ENCODE assay signal across 12 cellular contexts in the genomic region with DNA sequence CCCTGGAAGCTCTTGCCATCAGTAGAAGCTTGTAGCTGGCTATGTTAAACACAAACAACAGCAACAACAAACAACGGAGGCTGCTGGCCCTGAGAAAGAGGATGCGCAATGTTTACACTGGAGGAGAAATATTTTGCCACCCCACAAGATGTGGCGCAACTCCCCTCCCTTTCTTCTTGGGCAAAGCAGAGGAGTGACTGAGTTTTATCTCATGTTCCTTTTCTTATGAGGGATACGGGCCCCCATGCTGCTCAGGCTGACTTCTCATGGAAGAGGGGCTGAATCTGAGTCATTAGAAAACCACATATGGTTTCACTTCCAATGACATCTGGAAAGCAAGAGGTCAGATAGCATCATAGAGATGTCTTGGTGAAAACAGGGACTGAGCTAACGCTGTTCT.
DNase-seq lines count a peak whose midpoint lies in the region; ATAC-seq and TF ChIP-seq lines count a peak whose summit lies in the region.
"Had no signal": no experiment of that assay in that cellular context is flagged by ENCODE, and none has a peak within 500 bp of the region (broad histone marks: within the 10 kb centered on the region; RNA-seq: fewer than 3 reads in every experiment).

No MANE protein-coding gene starts in this region.

- peak overlapping the region; percentile 94 for H3K27ac Mint-ChIP-seq in endothelial cell (ENCODE audit: unreplicated experiment)
- H3K27ac Mint-ChIP-seq: activated naive CD4-positive, alpha-beta T cell treated with anti-CD3 and anti-CD28 coated beads, Interleukin-2, amount 10 ng/mL, durations not matched to agents 7 days and 5 days; CD8-positive, alpha-beta memory T cell had no signal

- ATAC-seq in GM19023 (IDR thresholded peaks at IDR 0.05; ENCODE audit: unreplicated experiment): no peak
- ATAC-seq: right lobe of liver had no signal

- DNase-seq in H4 (ENCODE audit: low spot score): peak; percentile 21
- peak; percentile 30 for DNase-seq in SIG-M5 (lab: John Stamatoyannopoulos, UW)
- DNase-seq in endothelial cell (ENCODE audit: low spot score): no peak
- DNase-seq in pons (ENCODE audit: low spot score): peak; percentile 7
- DNase-seq in stimulated activated CD4-positive, alpha-beta T cell treated with anti-CD3 and anti-CD28 coated beads, Interleukin-1b, Interleukin-23, amount 100 ng/mL, for 48 hours: no peak
- no peak for DNase-seq in COR-L47 (lab: John Stamatoyannopoulos, UW)
- no peak for DNase-seq in H7
- DNase-seq: activated naive CD4-positive, alpha-beta T cell treated with anti-CD3 and anti-CD28 coated beads, Interleukin-2, amount 10 ng/mL, durations not matched to agents 7 days and 5 days; CD8-positive, alpha-beta memory T cell; right lobe of liver had no signal

- no peaks in the 10 kb centered on the region for H3K27me3 ChIP-seq in H7 (ENCODE audit: control insufficient read depth, insufficient read depth, low read length)
- H3K27me3 ChIP-seq: right lobe of liver had no signal

- H3K36me3 ChIP-seq in H7 (replicated peaks; ENCODE audit: control insufficient read depth, insufficient read depth, low read length): no peaks in the 10 kb centered on the region
- H3K36me3 ChIP-seq: right lobe of liver had no signal

- H3K4me3 Mint-ChIP-seq in endothelial cell (ENCODE audit: unreplicated experiment): no peak overlapping the region
- H3K4me3 Mint-ChIP-seq: activated naive CD4-positive, alpha-beta T cell treated with anti-CD3 and anti-CD28 coated beads, Interleukin-2, amount 10 ng/mL, durations not matched to agents 7 days and 5 days; CD8-positive, alpha-beta memory T cell had no signal

- no peaks in the 10 kb centered on the region for H3K9me3 Mint-ChIP-seq in endothelial cell (ENCODE audit: unreplicated experiment)
- H3K9me3 Mint-ChIP-seq: activated naive CD4-positive, alpha-beta T cell treated with anti-CD3 and anti-CD28 coated beads, Interleukin-2, amount 10 ng/mL, durations not matched to agents 7 days and 5 days; CD8-positive, alpha-beta memory T cell had no signal

- H3K36me3 Mint-ChIP-seq in endothelial cell (ENCODE audit: low read depth, unreplicated experiment): no peaks in the 10 kb centered on the region
- H3K36me3 Mint-ChIP-seq: activated naive CD4-positive, alpha-beta T cell treated with anti-CD3 and anti-CD28 coated beads, Interleukin-2, amount 10 ng/mL, durations not matched to agents 7 days and 5 days; CD8-positive, alpha-beta memory T cell had no signal

- H3K27me3 Mint-ChIP-seq in endothelial cell (ENCODE audit: unreplicated experiment): peaks cover 9% of the 10 kb centered on the region

- no peak for TF ChIP-seq CTCF in endothelial cell (IDR thresholded peaks at IDR 0.05; ENCODE audit: unreplicated experiment)

- H3K4me1 Mint-ChIP-seq in endothelial cell (ENCODE audit: unreplicated experiment): peaks cover 28% of the 10 kb centered on the region
- H3K4me1 Mint-ChIP-seq: activated naive CD4-positive, alpha-beta T cell treated with anti-CD3 and anti-CD28 coated beads, Interleukin-2, amount 10 ng/mL, durations not matched to agents 7 days and 5 days had no signal

- H3K4me3 ChIP-seq in H7 (ENCODE audit: insufficient read depth, low read depth, low read length): no peak overlapping the region
- H3K4me3 ChIP-seq: right lobe of liver, SK-N-MC had no signal

Comparison
In these comparisons a context has a peak if more than half of its experiments do, and no peak if none do; other contexts are left out.
1. DNase-seq: peak in H4 (single experiment), SIG-M5 (single experiment) and pons (single experiment); none in endothelial cell (single experiment), stimulated activated CD4-positive, alpha-beta T cell treated with anti-CD3 and anti-CD28 coated beads, Interleukin-1b, Interleukin-23, amount 100 ng/mL, for 48 hours (single experiment), COR-L47 (single experiment) and H7 (single experiment).